14 cellular contexts compared by ENCODE assay signal in genomic region chr17:82090549-82091263, GRCh38.
"Had no signal": no experiment of that assay in that cellular context is flagged by ENCODE, and none has a peak within 500 bp of the region (broad histone marks: within the 10 kb centered on the region; RNA-seq: fewer than 3 reads in every experiment).

No MANE protein-coding gene starts in this region.

- H3K4me3 ChIP-seq: transverse colon had no signal

- H3K9me3 Mint-ChIP-seq: activated naive CD4-positive, alpha-beta T cell treated with anti-CD3 and anti-CD28 coated beads for 36 hours; activated naive CD8-positive, alpha-beta T cell treated with anti-CD3 and anti-CD28 coated beads, Interleukin-2, amount 50 U/mL, for 24 hours; activated T-helper 2 cell treated with anti-CD3 and anti-CD28 coated beads, Interferon-gamma antibody, Interleukin-2, Interleukin-4, amounts not matched to agents 10 μg/mL and 5 μg/mL and 100 μg/mL, durations not matched to agents 14 hours and 24 hours and 36 hours; naive thymus-derived CD8-positive, alpha-beta T cell had no signal

- H3K27ac ChIP-seq: transverse colon had no signal

- DNase-seq: activated CD4-positive, alpha-beta T cell treated with anti-CD3 and anti-CD28 coated beads for 1 hour; activated CD4-positive, alpha-beta T cell treated with anti-CD3 and anti-CD28 coated beads, Interleukin-2, amount 50 U/mL, for 4 hours; activated naive CD4-positive, alpha-beta T cell treated with anti-CD3 and anti-CD28 coated beads for 36 hours; activated naive CD8-positive, alpha-beta T cell treated with anti-CD3 and anti-CD28 coated beads, Interleukin-2, amount 50 U/mL, for 24 hours; activated T-cell treated with anti-CD3 and anti-CD28 coated beads for 4 hours; dermis blood vessel endothelial cell; stimulated activated CD4-positive, alpha-beta T cell treated with anti-CD3 and anti-CD28 coated beads, Interleukin-4, amount 100 ng/mL, for 4 hours; stimulated activated CD8-positive, alpha-beta memory T cell treated with anti-CD3 and anti-CD28 coated beads, Interleukin-4, amount 100 ng/mL, for 48 hours; stimulated activated naive CD8-positive, alpha-beta T cell treated with anti-CD3 and anti-CD28 coated beads, Interleukin-15, Interleukin-2, amounts not matched to agents 100 U/mL and 50 U/mL, for 24 hours; transverse colon had no signal

- H3K27ac Mint-ChIP-seq: activated naive CD4-positive, alpha-beta T cell treated with anti-CD3 and anti-CD28 coated beads for 36 hours; activated naive CD8-positive, alpha-beta T cell treated with anti-CD3 and anti-CD28 coated beads, Interleukin-2, amount 50 U/mL, for 24 hours; activated T-helper 2 cell treated with anti-CD3 and anti-CD28 coated beads, Interferon-gamma antibody, Interleukin-2, Interleukin-4, amounts not matched to agents 10 μg/mL and 5 μg/mL and 100 μg/mL, durations not matched to agents 14 hours and 24 hours and 36 hours; naive thymus-derived CD8-positive, alpha-beta T cell had no signal

- ATAC-seq: activated naive CD8-positive, alpha-beta T cell treated with anti-CD3 and anti-CD28 coated beads, Interleukin-2, amount 50 U/mL, for 24 hours; left lobe of liver; naive thymus-derived CD8-positive, alpha-beta T cell; stimulated activated naive CD8-positive, alpha-beta T cell treated with anti-CD3 and anti-CD28 coated beads, Interleukin-15, Interleukin-2, amounts not matched to agents 100 U/mL and 50 U/mL, for 24 hours had no signal

- H3K9me3 ChIP-seq: transverse colon had no signal

- H3K27me3 ChIP-seq: transverse colon had no signal

- H3K4me1 ChIP-seq: transverse colon had no signal

- FAIRE-seq: islet of Langerhans had no signal

- H3K4me3 Mint-ChIP-seq: activated naive CD4-positive, alpha-beta T cell treated with anti-CD3 and anti-CD28 coated beads for 36 hours; activated naive CD8-positive, alpha-beta T cell treated with anti-CD3 and anti-CD28 coated beads, Interleukin-2, amount 50 U/mL, for 24 hours; naive thymus-derived CD8-positive, alpha-beta T cell had no signal

- H3K27me3 Mint-ChIP-seq: activated naive CD8-positive, alpha-beta T cell treated with anti-CD3 and anti-CD28 coated beads, Interleukin-2, amount 50 U/mL, for 24 hours; naive thymus-derived CD8-positive, alpha-beta T cell had no signal
